18 cellular contexts compared by ENCODE assay signal in genomic region chr9:20566401-20566800, GRCh38. TPM values are rescaled to one million over a fixed set of nuclear protein-coding genes. Genes with fewer than 3 reads are reported as not detected.
DNase-seq lines count a peak whose midpoint lies in the region; ATAC-seq, FAIRE-seq and TF ChIP-seq lines count a peak whose summit lies in the region.
"Had no signal": no experiment of that assay in that cellular context is flagged by ENCODE, and none has a peak within 500 bp of the region (broad histone marks: within the 10 kb centered on the region; RNA-seq: fewer than 3 reads in every experiment).

No MANE protein-coding gene starts in this region.

- H3K27ac ChIP-seq in 22Rv1 (peak overlapping the region; percentile 52), esophagus muscularis mucosa (replicated peaks in 1 of 4) (no peak overlapping the region)
- H3K27ac ChIP-seq: GM23248, KMS-11 had no signal

- TF ChIP-seq CTCF in 22Rv1 (IDR thresholded peaks at IDR 0.05) (no peak), esophagus muscularis mucosa (IDR thresholded peaks at IDR 0.05) (no peak)

- intact Hi-C loops in esophagus muscularis mucosa (cut with DNase I), result no loop called here
- intact Hi-C loops in Right ventricle myocardium superior (cut with DNase I), result no loop called here

- FAIRE-seq in GM12891 (lab: Jason Lieb, UNC), result peak; percentile 66
- FAIRE-seq: D721Med, H54, HepG2, HTR-8/SVneo had no signal

- H3K4me3 ChIP-seq in esophagus muscularis mucosa, result no peak overlapping the region
- H3K4me3 ChIP-seq: GM23248 had no signal

- H3K27me3 ChIP-seq in esophagus muscularis mucosa, result no peaks in the 10 kb centered on the region
- H3K27me3 ChIP-seq: BE2C had no signal

- DNase-seq in GM12891 (ENCODE audit: insufficient read length, low spot score), result no peak
- DNase-seq in NCI-H1930 (lab: John Stamatoyannopoulos, UW), result peak; percentile 30 to 44
- peak; percentile 45 for DNase-seq in esophagus muscularis mucosa (ENCODE audit: extremely low spot score)
- no peak for DNase-seq in RKO (ENCODE audit: low spot score)
- no peak for DNase-seq in Right ventricle myocardium superior
- no peak for DNase-seq in stimulated activated CD4-positive, alpha-beta T cell treated with anti-CD3 and anti-CD28 coated beads, Interleukin-2, amount 100 ng/mL, for 48 hours
- DNase-seq: BE2C; CD8-positive, alpha-beta T cell; COR-L47; DMS79; GM23248 had no signal

- H3K9me3 ChIP-seq in esophagus muscularis mucosa, result no peaks in the 10 kb centered on the region
- H3K9me3 ChIP-seq: BE2C had no signal

- TF ChIP-seq POLR2A in GM12891 (IDR thresholded peaks at IDR 0.05; ENCODE audit: low read depth, low read length) (no peak), esophagus muscularis mucosa (IDR thresholded peaks at IDR 0.05; ENCODE audit: low read depth) (no peak)

- no peaks in the 10 kb centered on the region for H3K36me3 ChIP-seq in esophagus muscularis mucosa
- H3K36me3 ChIP-seq: BE2C had no signal

- WGBS in esophagus muscularis mucosa, result 95% methylated on average over 4 of the region's 4 CpGs

- no peak for TF ChIP-seq EP300 in esophagus muscularis mucosa (IDR thresholded peaks at IDR 0.05)

- peaks cover 26 to 69% (median 64%) of the 10 kb centered on the region in 4 donors for H3K4me1 ChIP-seq in esophagus muscularis mucosa
- H3K4me1 ChIP-seq: BE2C had no signal

- no peak for ATAC-seq in Right ventricle myocardium superior (ENCODE audit: poor library complexity)
- ATAC-seq: CD8-positive, alpha-beta T cell; HCT116; HepG2 had no signal

TF ChIP-seq in GM12891, 5 proteins besides CTCF, POLR2A, EP300 and RAD21:
- TF ChIP-seq TAF1 (IDR thresholded peaks at IDR 0.05; ENCODE audit: low read depth, low read length) (no peak), POLR2AphosphoS5 (IDR thresholded peaks at IDR 0.05; ENCODE audit: low read depth, low read length) (no peak), PAX5 (IDR thresholded peaks at IDR 0.05; ENCODE audit: insufficient read depth, low read length, severe bottlenecking) (no peak), SPI1 (IDR thresholded peaks at IDR 0.05; ENCODE audit: low read depth, low read length) (no peak), POU2F2 (IDR thresholded peaks at IDR 0.05; ENCODE audit: low read depth, low read length) (no peak)

RNA-seq across cellular contexts. Expression of gene MLLT3, which starts 55.9 kb away (rescaled TPM):
- polyA plus RNA-seq in GM12891 (2012; ENCODE audit: low read depth, missing spikeins), result 34.2 TPM
- total RNA-seq in esophagus muscularis mucosa (10 to 100 TPM; 14.1 to 30.7 (median 18.0) TPM), Right ventricle myocardium superior (11.4 TPM)

Comparison
In these comparisons a context has a peak if more than half of its experiments do, and no peak if none do; other contexts are left out.
1. DNase-seq: peak in NCI-H1930 (2 of 2) and esophagus muscularis mucosa (single experiment); none in GM12891 (single experiment), RKO (single experiment), Right ventricle myocardium superior (single experiment) and stimulated activated CD4-positive, alpha-beta T cell treated with anti-CD3 and anti-CD28 coated beads, Interleukin-2, amount 100 ng/mL, for 48 hours (0 of 2).